In genomic region chr19:6707011-6707657, GRCh38 we compare ENCODE assay signal across 21 cellular contexts. TPM values are rescaled to one million over a fixed set of nuclear protein-coding genes. Genes with fewer than 3 reads are reported as not detected.
"Had no signal": no experiment of that assay in that cellular context is flagged by ENCODE, and none has a peak within 500 bp of the region (broad histone marks: within the 10 kb centered on the region; RNA-seq: fewer than 3 reads in every experiment).

No MANE protein-coding gene starts in this region.

- H3K27me3 ChIP-seq: right atrium auricular region had no signal

- H3K4me3 Mint-ChIP-seq: dendritic cell treated with granulocyte-macrophage colony-stimulating factor and Interleukin-4, amounts not matched to agents 40 ng/mL and 50 ng/mL, for 4 days; effector memory CD8-positive, alpha-beta T cell; naive thymus-derived CD4-positive, alpha-beta T cell; nephron progenitor cell; stimulated activated memory B cell treated with anti-CD40 and anti-IgM and Interleukin-4, amounts not matched to agents 10 μg/mL and 1 μg/mL and 100 μg/mL, for 72 hours had no signal

- H3K36me3 Mint-ChIP-seq: naive thymus-derived CD4-positive, alpha-beta T cell; stimulated activated memory B cell treated with anti-CD40 and anti-IgM and Interleukin-4, amounts not matched to agents 10 μg/mL and 1 μg/mL and 100 μg/mL, for 72 hours had no signal

- DNase-seq: effector memory CD8-positive, alpha-beta T cell; glutamatergic neuron; left cardiac atrium; mammary epithelial cell; naive thymus-derived CD4-positive, alpha-beta T cell; nephron progenitor cell; small intestine; stimulated activated CD4-positive, alpha-beta T cell treated with anti-CD3 and anti-CD28 coated beads, Interleukin-4, amount 100 ng/mL, for 1 hour; stimulated activated CD8-positive, alpha-beta memory T cell treated with anti-CD3 and anti-CD28 coated beads, Interleukin-4, amount 100 ng/mL, for 48 hours; stomach; substantia nigra; transverse colon had no signal

- H3K4me3 ChIP-seq: esophagus muscularis mucosa, gastroesophageal sphincter, right atrium auricular region, stomach, thoracic aorta, transverse colon had no signal

- H3K9me3 ChIP-seq: esophagus muscularis mucosa, gastroesophageal sphincter, neutrophil, right atrium auricular region, stomach, thoracic aorta, transverse colon had no signal

- H3K27ac Mint-ChIP-seq: dendritic cell treated with granulocyte-macrophage colony-stimulating factor and Interleukin-4, amounts not matched to agents 40 ng/mL and 50 ng/mL, for 4 days; naive thymus-derived CD4-positive, alpha-beta T cell; stimulated activated memory B cell treated with anti-CD40 and anti-IgM and Interleukin-4, amounts not matched to agents 10 μg/mL and 1 μg/mL and 100 μg/mL, for 72 hours had no signal

- H3K36me3 ChIP-seq: neutrophil, right atrium auricular region, thoracic aorta, transverse colon had no signal

- H3K4me1 Mint-ChIP-seq: nephron progenitor cell had no signal

- H3K4me1 ChIP-seq: right atrium auricular region, transverse colon had no signal

- ATAC-seq: effector memory CD8-positive, alpha-beta T cell; gastroesophageal sphincter; naive thymus-derived CD4-positive, alpha-beta T cell had no signal

- H3K9me3 Mint-ChIP-seq: dendritic cell treated with granulocyte-macrophage colony-stimulating factor and Interleukin-4, amounts not matched to agents 40 ng/mL and 50 ng/mL, for 4 days; effector memory CD8-positive, alpha-beta T cell; stimulated activated memory B cell treated with anti-CD40 and anti-IgM and Interleukin-4, amounts not matched to agents 10 μg/mL and 1 μg/mL and 100 μg/mL, for 72 hours had no signal

- H3K27ac ChIP-seq: epithelial cell of prostate, esophagus muscularis mucosa, gastroesophageal sphincter, neutrophil, right atrium auricular region, stomach, thoracic aorta, transverse colon had no signal

RNA-seq across cellular contexts. Expression of gene TNFSF14, which starts 37.2 kb away (rescaled TPM):
- total RNA-seq: osteocyte had no signal
